In genomic region chr1:119554188-119554587, GRCh38 we compare ENCODE assay signal across 11 cellular contexts. TPM values are rescaled to one million over a fixed set of nuclear protein-coding genes. Genes with fewer than 3 reads are reported as not detected.
A peak's percentile ranks its signal among the peaks of the same experiment; 100 is the strongest.
DNase-seq lines count a peak whose midpoint lies in the region; ATAC-seq and TF ChIP-seq lines count a peak whose summit lies in the region.
"Had no signal": no experiment of that assay in that cellular context is flagged by ENCODE, and none has a peak within 500 bp of the region (broad histone marks: within the 10 kb centered on the region; RNA-seq: fewer than 3 reads in every experiment).

No MANE protein-coding gene starts in this region.

- TF ChIP-seq RAD21 in SK-N-SH (IDR thresholded peaks at IDR 0.05; ENCODE audit: low read length), result no peak

- H3K9me3 ChIP-seq in SK-N-SH, result no peaks in the 10 kb centered on the region
- no peaks in the 10 kb centered on the region for H3K9me3 ChIP-seq in right cardiac atrium (ENCODE audit: control insufficient read depth, low read length)
- no peaks in the 10 kb centered on the region for H3K9me3 ChIP-seq in suprapubic skin
- no peaks in the 10 kb centered on the region for H3K9me3 ChIP-seq in Karpas-422 (ENCODE audit: low read length)
- H3K9me3 ChIP-seq: vagina had no signal

- no peak for TF ChIP-seq POLR2A in suprapubic skin (IDR thresholded peaks at IDR 0.05)

- no peak for TF ChIP-seq CTCF in SK-N-SH (IDR thresholded peaks at IDR 0.05)
- TF ChIP-seq CTCF in suprapubic skin (IDR thresholded peaks at IDR 0.05), result no peak

- ATAC-seq in right cardiac atrium (peak; percentile 66 to 69), HG02973 (IDR thresholded peaks at IDR 0.05; ENCODE audit: unreplicated experiment) (no peak)

- no peaks in the 10 kb centered on the region for H4K20me1 ChIP-seq in SK-N-SH (ENCODE audit: insufficient read depth)
- H4K20me1 ChIP-seq in Karpas-422 (ENCODE audit: insufficient read depth, low read depth, low read length), result no peaks in the 10 kb centered on the region

- no peaks in the 10 kb centered on the region for H3F3A ChIP-seq in SK-N-SH (replicated peaks; ENCODE audit: insufficient read depth)

- H2AFZ ChIP-seq in SK-N-SH (ENCODE audit: low read depth) (no peak overlapping the region), Karpas-422 (ENCODE audit: low read length) (no peak overlapping the region)

- no peaks in the 10 kb centered on the region; the same call in 1 of the 2 replicates for H3K27me3 ChIP-seq in SK-N-SH (ENCODE audit: insufficient read depth)
- no peaks in the 10 kb centered on the region for H3K27me3 ChIP-seq in right cardiac atrium (ENCODE audit: control insufficient read depth, insufficient read depth)
- no peaks in the 10 kb centered on the region for H3K27me3 ChIP-seq in suprapubic skin
- H3K27me3 ChIP-seq in Karpas-422 (ENCODE audit: low read length), result no peaks in the 10 kb centered on the region
- H3K27me3 ChIP-seq: vagina had no signal

- DNase-seq in LHCN-M2 (ENCODE audit: low read depth) (peak; percentile 99), SK-N-SH (peak; percentile 37), right cardiac atrium (peak; percentile 35 to 63 (median 60)), suprapubic skin (ENCODE audit: low spot score in 2 of 2) (no peak), Karpas-422 (no peak)
- DNase-seq in activated CD4-positive, alpha-beta T cell treated with anti-CD3 and anti-CD28 coated beads, Interleukin-2, amount 50 U/mL, for 48 hours, result no peak
- DNase-seq: activated naive CD4-positive, alpha-beta T cell treated with anti-CD3 and anti-CD28 coated beads, Interleukin-2, amount 50 U/mL, for 16 hours; naive B cell had no signal

- H3K36me3 ChIP-seq in SK-N-SH (replicated peaks in 1 of 2; ENCODE audit: control insufficient read depth in 1 of 2, insufficient read depth in 2 of 2, low read length in 1 of 2) (no peaks in the 10 kb centered on the region), suprapubic skin (no peaks in the 10 kb centered on the region), Karpas-422 (ENCODE audit: insufficient read depth, low read length) (no peaks in the 10 kb centered on the region)
- H3K36me3 ChIP-seq: vagina had no signal

- H3K4me1 ChIP-seq in SK-N-SH (ENCODE audit: control insufficient read depth in 1 of 2, insufficient read depth in 2 of 2, low read depth in 1 of 2, low read length in 1 of 2) (peaks cover 5 to 7% of the 10 kb centered on the region in 2 experiments; a peak in 2 of 4 replicates), right cardiac atrium (ENCODE audit: control insufficient read depth, insufficient read depth, low read length) (no peaks in the 10 kb centered on the region), suprapubic skin (peaks cover 17% of the 10 kb centered on the region), Karpas-422 (ENCODE audit: low read length) (no peaks in the 10 kb centered on the region)
- H3K4me1 ChIP-seq: vagina had no signal

- H3K4me2 ChIP-seq in SK-N-SH (peak overlapping the region; percentile 50), Karpas-422 (ENCODE audit: low read depth, low read length, poor library complexity, severe bottlenecking) (no peak overlapping the region)

- H3K4me3 ChIP-seq in SK-N-SH (ENCODE audit: low read depth in 2 of 2, low read length in 1 of 2) (no peak overlapping the region), right cardiac atrium (ENCODE audit: low read length) (no peak overlapping the region), suprapubic skin (no peak overlapping the region), Karpas-422 (ENCODE audit: low read length) (no peak overlapping the region)
- H3K4me3 ChIP-seq: vagina had no signal

- TF ChIP-seq EP300 in SK-N-SH (IDR thresholded peaks at IDR 0.05; ENCODE audit: borderline replicate concordance in 1 of 2, low read depth in 1 of 2, low read length in 1 of 2), result no peak
- no peak for TF ChIP-seq EP300 in suprapubic skin (IDR thresholded peaks at IDR 0.05)

- H3K9ac ChIP-seq in SK-N-SH (no peak overlapping the region), Karpas-422 (ENCODE audit: low read length) (no peak overlapping the region)

- H3K27ac ChIP-seq in SK-N-SH (ENCODE audit: low read depth in 2 of 2, low read length in 1 of 2) (no peak overlapping the region; a peak in 1 of 4 replicates), right cardiac atrium (ENCODE audit: low read length) (no peak overlapping the region), suprapubic skin (peak overlapping the region; percentile 7), Karpas-422 (ENCODE audit: low read length) (no peak overlapping the region)
- H3K27ac ChIP-seq: vagina had no signal

- H3K79me2 ChIP-seq in SK-N-SH (ENCODE audit: insufficient read depth) (no peaks in the 10 kb centered on the region), Karpas-422 (ENCODE audit: low read length) (no peaks in the 10 kb centered on the region)

- no peaks in the 10 kb centered on the region for H3K9me2 ChIP-seq in SK-N-SH
- H3K9me2 ChIP-seq in Karpas-422 (replicated peaks; ENCODE audit: insufficient read depth, low read length), result no peaks in the 10 kb centered on the region

- CTCF ChIA-PET in SK-N-SH (lab: Yijun Ruan, JAX), result interaction anchor here (0.9 to 1.3 kb wide), 4 partner anchors 10 to 121 kb away, joined by 3 to 4 read pairs (median 3); no protein-coding TSS in a partner anchor

- intact Hi-C loops in right cardiac atrium (cut with DNase I), result no loop called here

- POLR2A ChIA-PET in SK-N-SH (lab: Yijun Ruan, JAX), result no interaction called here

TF ChIP-seq in SK-N-SH, 30 proteins besides CTCF, POLR2A, EP300 and RAD21:
- TF ChIP-seq TCF12 (IDR thresholded peaks at IDR 0.05) (peak; percentile 74), PBX3 (IDR thresholded peaks at IDR 0.05) (no peak), NFIC (IDR thresholded peaks at IDR 0.05; ENCODE audit: borderline replicate concordance) (peak; percentile 47; the same call in 1 of the 2 replicates)
TF ChIP-seq in SK-N-SH: peak in this region for 2.

RNA-seq across cellular contexts. Expression of gene HSD3B1, which starts 47.2 kb away (rescaled TPM):
- total RNA-seq in LHCN-M2 (2014; rRNA removed), result not detected in 2 replicates
- not detected for polyA plus RNA-seq in LHCN-M2 (2012)
- not detected in 2 replicates for polyA plus RNA-seq in SK-N-SH (2012; rRNA removed)
- not detected in 2 replicates for polyA plus RNA-seq in SK-N-SH (2012; cell fraction: cytosol; rRNA removed)
- not detected in 2 replicates for polyA plus RNA-seq in SK-N-SH (2012; cell fraction: nucleus; rRNA removed)
- not detected for total RNA-seq in right cardiac atrium
- not detected for polyA plus RNA-seq in right cardiac atrium
- total RNA-seq in suprapubic skin, result 10 to 100 TPM in 1 of 4 donors, 1 to 10 TPM in 3; 2.9 to 20.1 (median 5.6) TPM
- not detected in 2 replicates for total RNA-seq in Karpas-422 (2014; rRNA removed; shearing (Covaris generic); ENCODE audit: low replicate concordance)
- total RNA-seq: NCI-H460, vagina had no signal

Comparison
In these comparisons a context has a peak if more than half of its experiments do, and no peak if none do; other contexts are left out.
1. DNase-seq: peak in LHCN-M2 (single experiment), SK-N-SH (single experiment) and right cardiac atrium (3 of 3); none in suprapubic skin (0 of 2), activated CD4-positive, alpha-beta T cell treated with anti-CD3 and anti-CD28 coated beads, Interleukin-2, amount 50 U/mL, for 48 hours (0 of 2) and Karpas-422 (single experiment).